Comparison of ENCODE assay signal across 1 cellular context in genomic region chr19:37943480-37943879, GRCh38.
TF ChIP-seq lines count a peak whose summit lies in the region.

No MANE protein-coding gene starts in this region.

TF ChIP-seq in K562, 482 proteins besides CTCF, POLR2A, EP300 and RAD21 (continues in another document):
- TF ChIP-seq, protein P1, sequence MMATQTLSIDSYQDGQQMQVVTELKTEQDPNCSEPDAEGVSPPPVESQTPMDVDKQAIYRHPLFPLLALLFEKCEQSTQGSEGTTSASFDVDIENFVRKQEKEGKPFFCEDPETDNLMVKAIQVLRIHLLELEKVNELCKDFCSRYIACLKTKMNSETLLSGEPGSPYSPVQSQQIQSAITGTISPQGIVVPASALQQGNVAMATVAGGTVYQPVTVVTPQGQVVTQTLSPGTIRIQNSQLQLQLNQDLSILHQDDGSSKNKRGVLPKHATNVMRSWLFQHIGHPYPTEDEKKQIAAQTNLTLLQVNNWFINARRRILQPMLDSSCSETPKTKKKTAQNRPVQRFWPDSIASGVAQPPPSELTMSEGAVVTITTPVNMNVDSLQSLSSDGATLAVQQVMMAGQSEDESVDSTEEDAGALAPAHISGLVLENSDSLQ (IDR thresholded peaks at IDR 0.05), result peak; percentile 73
- TF ChIP-seq E2F6 (IDR thresholded peaks at IDR 0.05; ENCODE audit: borderline replicate concordance in 1 of 2, extremely low read depth in 1 of 2, insufficient read depth in 1 of 2, insufficient read length in 1 of 2, low read depth in 1 of 2, low read length in 1 of 2, poor library complexity in 1 of 2, severe bottlenecking in 1 of 2) (peak; percentile 33 to 52), ZBTB11 (CRISPR knock-in tag; IDR thresholded peaks at IDR 0.05) (peak in 1 of 3 experiments; percentile 45; a peak in 1 of 6 replicates), JUN (IDR thresholded peaks at IDR 0.05; ENCODE audit: borderline replicate concordance, low read depth, low read length) (peak; percentile 37; the same call in 1 of the 2 replicates), JUN (CRISPR knock-in tag; IDR thresholded peaks at IDR 0.05; ENCODE audit: borderline replicate concordance) (no peak), CREM (IDR thresholded peaks at IDR 0.05; ENCODE audit: low read depth) (peak; percentile 20; the same call in 1 of the 2 replicates), SMARCE1 (IDR thresholded peaks at IDR 0.05) (0 out of 2 replicates have a peak, but pooled peaks have one; percentile 40), ZKSCAN8 (CRISPR knock-in tag; IDR thresholded peaks at IDR 0.05) (no peak), POLR2AphosphoS2 (IDR thresholded peaks at IDR 0.05; ENCODE audit: low read length) (no peak), CBFA2T2 (conservative IDR thresholded peaks at IDR 0.05) (peak; percentile 79), BRCA1 (IDR thresholded peaks at IDR 0.05) (no peak), BRCA1 (CRISPR knock-in tag; IDR thresholded peaks at IDR 0.05) (no peak), ESRRA (IDR thresholded peaks at IDR 0.05; ENCODE audit: borderline replicate concordance, low read depth) (peak; percentile 42; the same call in 1 of the 2 replicates), PML (IDR thresholded peaks at IDR 0.05; ENCODE audit: low read length) (peak; percentile 52; the same call in 1 of the 2 replicates), KLF16 (IDR thresholded peaks at IDR 0.05) (peak; percentile 77; the same call in 1 of the 2 replicates), SOX6 (IDR thresholded peaks at IDR 0.05) (peak; percentile 71; the same call in 1 of the 2 replicates), ARID1B (IDR thresholded peaks at IDR 0.05) (peak; percentile 91), TCF3 (CRISPR knock-in tag; IDR thresholded peaks at IDR 0.05) (peak; percentile 90), MECOM (CRISPR knock-in tag; IDR thresholded peaks at IDR 0.05) (no peak), SMARCA4 (IDR thresholded peaks at IDR 0.05) (peak; percentile 84), DACH1 (IDR thresholded peaks at IDR 0.05; ENCODE audit: partially characterized antibody) (peak; percentile 81), STAT5A (IDR thresholded peaks at IDR 0.05; ENCODE audit: borderline replicate concordance, low read length) (peak; percentile 47; the same call in 1 of the 2 replicates), HDAC2 (IDR thresholded peaks at IDR 0.05) (peak; percentile 69; the same call in 1 of the 2 replicates), ZBTB26 (CRISPR knock-in tag; IDR thresholded peaks at IDR 0.05) (no peak), RCOR1 (IDR thresholded peaks at IDR 0.05; ENCODE audit: borderline replicate concordance in 1 of 2, low read depth in 2 of 2, low read length in 2 of 2) (peak; percentile 21 to 93; a peak in 2 of 4 replicates), CHCHD3 (CRISPR knock-in tag; IDR thresholded peaks at IDR 0.05) (no peak), TEAD4 (IDR thresholded peaks at IDR 0.05; ENCODE audit: low read length) (peak; percentile 82), TEAD4 (CRISPR knock-in tag; IDR thresholded peaks at IDR 0.05; ENCODE audit: borderline replicate concordance) (no peak), ZNF239 (CRISPR knock-in tag; IDR thresholded peaks at IDR 0.05) (peak; percentile 99), ARNT (IDR thresholded peaks at IDR 0.05) (peak in 1 of 2 experiments; percentile 85; a peak in 1 of 4 replicates), ZFX (CRISPR knock-in tag; IDR thresholded peaks at IDR 0.05) (peak; percentile 57), ZNF253 (CRISPR knock-in tag; conservative IDR thresholded peaks at IDR 0.05) (no peak), ZNF184 (CRISPR knock-in tag; IDR thresholded peaks at IDR 0.05) (no peak), GATA2 (CRISPR knock-in tag; IDR thresholded peaks at IDR 0.05) (peak; percentile 86), HDAC1 (IDR thresholded peaks at IDR 0.05) (peak in 1 of 2 experiments; percentile 68; a peak in 2 of 4 replicates), MXI1 (IDR thresholded peaks at IDR 0.05; ENCODE audit: low read depth, low read length) (no peak), TRIM24 (IDR thresholded peaks at IDR 0.05) (peak in 1 of 2 experiments; percentile 38; a peak in 1 of 4 replicates), CBFA2T3 (IDR thresholded peaks at IDR 0.05) (peak; percentile 90), MYC (IDR thresholded peaks at IDR 0.05; ENCODE audit: low read depth, low read length) (peak; percentile 59; the same call in 1 of the 2 replicates), MYC (CRISPR knock-in tag; IDR thresholded peaks at IDR 0.05; ENCODE audit: borderline replicate concordance, low read depth) (no peak), ZNF24 (IDR thresholded peaks at IDR 0.05) (peak; percentile 51; the same call in 1 of the 2 replicates), NBN (IDR thresholded peaks at IDR 0.05; ENCODE audit: low read depth) (peak; percentile 64), NFIC (IDR thresholded peaks at IDR 0.05) (peak; percentile 51; the same call in 1 of the 2 replicates), CTBP1 (IDR thresholded peaks at IDR 0.05; ENCODE audit: borderline replicate concordance) (peak; percentile 94; the same call in 1 of the 2 replicates), ATF7 (IDR thresholded peaks at IDR 0.05) (peak; percentile 58), MTA2 (IDR thresholded peaks at IDR 0.05; ENCODE audit: low read depth) (peak; percentile 72; the same call in 1 of the 2 replicates), FOXM1 (IDR thresholded peaks at IDR 0.05; ENCODE audit: low read depth) (peak; percentile 53; the same call in 1 of the 2 replicates), FOXM1 (CRISPR knock-in tag; IDR thresholded peaks at IDR 0.05; ENCODE audit: low read depth) (no peak), JUND (IDR thresholded peaks at IDR 0.05; ENCODE audit: borderline replicate concordance, low read depth, low read length) (peak; percentile 60; the same call in 1 of the 2 replicates), JUND (tag; IDR thresholded peaks at IDR 0.05; ENCODE audit: borderline replicate concordance, low read depth, low read length) (peak; percentile 58; the same call in 1 of the 3 replicates)
- TF ChIP-seq, protein P2, sequence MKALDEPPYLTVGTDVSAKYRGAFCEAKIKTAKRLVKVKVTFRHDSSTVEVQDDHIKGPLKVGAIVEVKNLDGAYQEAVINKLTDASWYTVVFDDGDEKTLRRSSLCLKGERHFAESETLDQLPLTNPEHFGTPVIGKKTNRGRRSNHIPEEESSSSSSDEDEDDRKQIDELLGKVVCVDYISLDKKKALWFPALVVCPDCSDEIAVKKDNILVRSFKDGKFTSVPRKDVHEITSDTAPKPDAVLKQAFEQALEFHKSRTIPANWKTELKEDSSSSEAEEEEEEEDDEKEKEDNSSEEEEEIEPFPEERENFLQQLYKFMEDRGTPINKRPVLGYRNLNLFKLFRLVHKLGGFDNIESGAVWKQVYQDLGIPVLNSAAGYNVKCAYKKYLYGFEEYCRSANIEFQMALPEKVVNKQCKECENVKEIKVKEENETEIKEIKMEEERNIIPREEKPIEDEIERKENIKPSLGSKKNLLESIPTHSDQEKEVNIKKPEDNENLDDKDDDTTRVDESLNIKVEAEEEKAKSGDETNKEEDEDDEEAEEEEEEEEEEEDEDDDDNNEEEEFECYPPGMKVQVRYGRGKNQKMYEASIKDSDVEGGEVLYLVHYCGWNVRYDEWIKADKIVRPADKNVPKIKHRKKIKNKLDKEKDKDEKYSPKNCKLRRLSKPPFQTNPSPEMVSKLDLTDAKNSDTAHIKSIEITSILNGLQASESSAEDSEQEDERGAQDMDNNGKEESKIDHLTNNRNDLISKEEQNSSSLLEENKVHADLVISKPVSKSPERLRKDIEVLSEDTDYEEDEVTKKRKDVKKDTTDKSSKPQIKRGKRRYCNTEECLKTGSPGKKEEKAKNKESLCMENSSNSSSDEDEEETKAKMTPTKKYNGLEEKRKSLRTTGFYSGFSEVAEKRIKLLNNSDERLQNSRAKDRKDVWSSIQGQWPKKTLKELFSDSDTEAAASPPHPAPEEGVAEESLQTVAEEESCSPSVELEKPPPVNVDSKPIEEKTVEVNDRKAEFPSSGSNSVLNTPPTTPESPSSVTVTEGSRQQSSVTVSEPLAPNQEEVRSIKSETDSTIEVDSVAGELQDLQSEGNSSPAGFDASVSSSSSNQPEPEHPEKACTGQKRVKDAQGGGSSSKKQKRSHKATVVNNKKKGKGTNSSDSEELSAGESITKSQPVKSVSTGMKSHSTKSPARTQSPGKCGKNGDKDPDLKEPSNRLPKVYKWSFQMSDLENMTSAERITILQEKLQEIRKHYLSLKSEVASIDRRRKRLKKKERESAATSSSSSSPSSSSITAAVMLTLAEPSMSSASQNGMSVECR (CRISPR knock-in tag; IDR thresholded peaks at IDR 0.05), result no peak
- TF ChIP-seq, protein P3, sequence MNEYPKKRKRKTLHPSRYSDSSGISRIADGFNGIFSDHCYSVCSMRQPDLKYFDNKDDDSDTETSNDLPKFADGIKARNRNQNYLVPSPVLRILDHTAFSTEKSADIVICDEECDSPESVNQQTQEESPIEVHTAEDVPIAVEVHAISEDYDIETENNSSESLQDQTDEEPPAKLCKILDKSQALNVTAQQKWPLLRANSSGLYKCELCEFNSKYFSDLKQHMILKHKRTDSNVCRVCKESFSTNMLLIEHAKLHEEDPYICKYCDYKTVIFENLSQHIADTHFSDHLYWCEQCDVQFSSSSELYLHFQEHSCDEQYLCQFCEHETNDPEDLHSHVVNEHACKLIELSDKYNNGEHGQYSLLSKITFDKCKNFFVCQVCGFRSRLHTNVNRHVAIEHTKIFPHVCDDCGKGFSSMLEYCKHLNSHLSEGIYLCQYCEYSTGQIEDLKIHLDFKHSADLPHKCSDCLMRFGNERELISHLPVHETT (CRISPR knock-in tag; conservative IDR thresholded peaks at IDR 0.05 in 1 of 2, IDR thresholded peaks at IDR 0.05 in 1 of 2), result no peak
- TF ChIP-seq, protein P4, sequence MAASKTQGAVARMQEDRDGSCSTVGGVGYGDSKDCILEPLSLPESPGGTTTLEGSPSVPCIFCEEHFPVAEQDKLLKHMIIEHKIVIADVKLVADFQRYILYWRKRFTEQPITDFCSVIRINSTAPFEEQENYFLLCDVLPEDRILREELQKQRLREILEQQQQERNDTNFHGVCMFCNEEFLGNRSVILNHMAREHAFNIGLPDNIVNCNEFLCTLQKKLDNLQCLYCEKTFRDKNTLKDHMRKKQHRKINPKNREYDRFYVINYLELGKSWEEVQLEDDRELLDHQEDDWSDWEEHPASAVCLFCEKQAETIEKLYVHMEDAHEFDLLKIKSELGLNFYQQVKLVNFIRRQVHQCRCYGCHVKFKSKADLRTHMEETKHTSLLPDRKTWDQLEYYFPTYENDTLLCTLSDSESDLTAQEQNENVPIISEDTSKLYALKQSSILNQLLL (CRISPR knock-in tag; IDR thresholded peaks at IDR 0.05; ENCODE audit: borderline replicate concordance), result no peak
